ENCODE assay signal across 6 cellular contexts in the genomic region with DNA sequence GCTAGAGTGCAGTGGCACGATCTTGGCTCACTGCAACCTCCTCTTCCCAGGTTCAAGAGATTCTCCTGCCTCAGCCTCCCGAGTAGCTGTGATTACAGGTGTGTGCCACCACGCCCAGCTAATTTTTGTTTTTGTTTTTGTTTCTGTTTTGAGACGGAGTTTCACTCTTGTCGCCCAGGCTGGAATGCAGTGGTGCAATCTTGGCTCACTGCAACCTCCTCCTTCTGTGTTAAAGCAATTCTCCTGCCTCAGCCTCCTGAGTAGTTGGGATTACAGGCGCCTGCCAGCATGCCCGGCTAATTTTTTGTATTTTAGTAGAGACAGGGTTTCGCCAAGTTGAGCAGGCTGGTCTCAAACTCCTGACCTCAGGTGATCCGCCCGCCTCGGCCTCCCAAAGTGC. TPM values are rescaled to one million over a fixed set of nuclear protein-coding genes. Genes with fewer than 3 reads are reported as not detected.
DNase-seq lines count a peak whose midpoint lies in the region; TF ChIP-seq lines count a peak whose summit lies in the region.
"Not testable (repeated sequence)": the region's sequence is repeated elsewhere in the genome, so short reads cannot be mapped to it uniquely, and the experiment has no call there.

No MANE protein-coding gene starts in this region.

- in situ Hi-C loops in transverse colon (cut with MboI; ENCODE audit: low pct_ligation_motif_present in 1 of 4, low pct_unique_long_range_greater_than_20kb in 1 of 4, low sequenced_read_pairs in 3 of 4): not testable (repeated sequence)

- not testable (repeated sequence) for H3K27me3 Mint-ChIP-seq in CD14-positive monocyte (ENCODE audit: low read depth in 3 of 3)

- not testable (repeated sequence) for H3K36me3 Mint-ChIP-seq in CD14-positive monocyte

- H3K4me3 Mint-ChIP-seq in CD14-positive monocyte: not testable (repeated sequence)

- POLR2A ChIA-PET in RWPE1 (lab: Yijun Ruan, JAX; ENCODE audit: low non-redundant PET): not testable (repeated sequence)

- TF ChIP-seq EP300 in transverse colon (IDR thresholded peaks at IDR 0.05; ENCODE audit: low read depth): not testable (repeated sequence)

- TF ChIP-seq CTCF in CD14-positive monocyte (IDR thresholded peaks at IDR 0.05); RWPE1 (conservative IDR thresholded peaks at IDR 0.05; ENCODE audit: low read depth); left ventricle myocardium inferior (IDR thresholded peaks at IDR 0.05; ENCODE audit: borderline replicate concordance); neutrophil (IDR thresholded peaks at IDR 0.05); transverse colon (IDR thresholded peaks at IDR 0.05); vagina (IDR thresholded peaks at IDR 0.05): not testable (repeated sequence)

- 88 to 95% methylated on average over 3 to 11 of the region's 11 CpGs for WGBS in transverse colon (ENCODE audit: low coverage in 1 of 2), 2 donors

- not testable (repeated sequence) for H3K4me3 ChIP-seq in left ventricle myocardium inferior; neutrophil (ENCODE audit: low read depth in 1 of 2, low read length in 1 of 2); transverse colon; vagina

- not testable (repeated sequence) for H3K9me3 ChIP-seq in left ventricle myocardium inferior (replicated peaks); neutrophil; transverse colon; vagina

- not testable (repeated sequence) for H3K27me3 ChIP-seq in left ventricle myocardium inferior (ENCODE audit: low read depth); neutrophil; transverse colon; vagina

- TF ChIP-seq POLR2A in transverse colon (IDR thresholded peaks at IDR 0.05); vagina (IDR thresholded peaks at IDR 0.05): not testable (repeated sequence)

- peak overlapping the region; percentile 99 for H3K27ac ChIP-seq in RWPE1
- peak overlapping the region; percentile 84 for H3K27ac ChIP-seq in left ventricle myocardium inferior (replicated peaks)
- peak overlapping the region; percentile 99 for H3K27ac ChIP-seq in neutrophil
- H3K27ac ChIP-seq in transverse colon: peak overlapping the region; percentile 66 to 85 (median 76)
- peak overlapping the region; percentile 71 for H3K27ac ChIP-seq in vagina

- not testable (repeated sequence) for DNase-seq in CD14-positive monocyte (ENCODE audit: low spot score); RWPE1 (ENCODE audit: low spot score); left ventricle myocardium inferior; transverse colon; vagina (ENCODE audit: extremely low spot score in 2 of 2)

- peaks cover 27% of the 10 kb centered on the region for H3K4me1 ChIP-seq in left ventricle myocardium inferior
- H3K4me1 ChIP-seq in neutrophil (ENCODE audit: control insufficient read depth in 1 of 2, insufficient read depth in 1 of 2, low read depth in 1 of 2, low read length in 1 of 2): peaks cover 36% of the 10 kb centered on the region in 2 experiments
- H3K4me1 ChIP-seq in transverse colon: peaks cover 0 to 16% (median 0%) of the 10 kb centered on the region in 4 donors
- not testable (repeated sequence) for H3K4me1 ChIP-seq in vagina

- H3K36me3 ChIP-seq in left ventricle myocardium inferior: peaks cover 18% of the 10 kb centered on the region
- not testable (repeated sequence) for H3K36me3 ChIP-seq in neutrophil, transverse colon, vagina

- not testable (repeated sequence) for H3K9me3 Mint-ChIP-seq in CD14-positive monocyte

- H3K27ac Mint-ChIP-seq in CD14-positive monocyte: peak overlapping the region; percentile 96 to 98 (median 97)

- intact Hi-C loops in CD14-positive monocyte (cut with micrococcal nuclease); left ventricle myocardium inferior (cut with micrococcal nuclease); transverse colon (cut with DNase I; ENCODE audit: low total_unique reads); vagina (cut with DNase I): not testable (repeated sequence)

- H3K4me1 Mint-ChIP-seq in CD14-positive monocyte: peaks cover 33% of the 10 kb centered on the region

- CTCF ChIA-PET in RWPE1 (lab: Yijun Ruan, JAX): not testable (repeated sequence)

RNA-seq across cellular contexts. Expression of a gene that starts 36.9 kb away (rescaled TPM):
- 1 to 10 TPM in 1 of 2 donors, under 1 TPM in 1; 0.60 to 1.0 TPM for polyA plus RNA-seq in CD14-positive monocyte
- total RNA-seq in left ventricle myocardium inferior (2.8 TPM), transverse colon (10 to 100 TPM in 1 of 4 donors, 1 to 10 TPM in 3; 2.4 to 13.5 (median 5.3) TPM), vagina (17.9 TPM)
